Comparison of ENCODE assay signal across 8 cellular contexts in genomic region chr20:46307139-46307998, GRCh38. TPM values are rescaled to one million over a fixed set of nuclear protein-coding genes. Genes with fewer than 3 reads are reported as not detected.
A peak's percentile ranks its signal among the peaks of the same experiment; 100 is the strongest.
DNase-seq lines count a peak whose midpoint lies in the region; ATAC-seq, FAIRE-seq and TF ChIP-seq lines count a peak whose summit lies in the region.

No MANE protein-coding gene starts in this region.

- FAIRE-seq in RCC 7860 (lab: Jason Lieb, UNC), result no peak

- POLR2A ChIA-PET in GM10248 (lab: Yijun Ruan, JAX), result no interaction called here

- TF ChIP-seq CTCF in GM10248 (IDR thresholded peaks at IDR 0.05; ENCODE audit: control extremely low read depth, extremely low read depth, low read depth, missing control alignments) (peak; percentile 95), osteoblast (IDR thresholded peaks at IDR 0.05; ENCODE audit: extremely low read depth, low read depth, low read length) (peak; percentile 67), tibial artery (IDR thresholded peaks at IDR 0.05) (peak; percentile 45 to 58)

- H3K36me3 ChIP-seq in osteoblast (ENCODE audit: insufficient read depth, low read length) (no peaks in the 10 kb centered on the region), tibial artery (no peaks in the 10 kb centered on the region)

- H3K27ac ChIP-seq in osteoblast (ENCODE audit: low read depth, low read length) (no peak overlapping the region), tibial artery (no peak overlapping the region)

- intact Hi-C loops in activated T-helper 2 cell treated with anti-CD3 and anti-CD28 coated beads, Interferon-gamma antibody, Interleukin-2, Interleukin-4, amounts not matched to agents 10 μg/mL and 5 μg/mL and 100 μg/mL, durations not matched to agents 14 hours and 24 hours and 36 hours (cut with micrococcal nuclease), result loop anchor here (1.0 kb wide), 2 partner anchors 42 to 104 kb away; no protein-coding TSS in a partner anchor
- intact Hi-C loops in tibial artery (cut with DNase I; ENCODE audit: low total_unique reads), result no loop called here

- H3K27ac Mint-ChIP-seq in activated T-helper 2 cell treated with anti-CD3 and anti-CD28 coated beads, Interferon-gamma antibody, Interleukin-2, Interleukin-4, amounts not matched to agents 10 μg/mL and 5 μg/mL and 100 μg/mL, durations not matched to agents 14 hours and 24 hours and 36 hours, result no peak overlapping the region

- H3K4me1 ChIP-seq in osteoblast (ENCODE audit: insufficient read depth, low read length) (no peaks in the 10 kb centered on the region), tibial artery (peaks cover 0 to 27% (median 21%) of the 10 kb centered on the region in 4 donors)

- peaks cover 64% of the 10 kb centered on the region for H3K27me3 ChIP-seq in osteoblast (ENCODE audit: insufficient read depth, low read length)
- peaks cover 0 to 99% of the 10 kb centered on the region in 2 donors for H3K27me3 ChIP-seq in tibial artery

- H3K9me3 Mint-ChIP-seq in activated T-helper 2 cell treated with anti-CD3 and anti-CD28 coated beads, Interferon-gamma antibody, Interleukin-2, Interleukin-4, amounts not matched to agents 10 μg/mL and 5 μg/mL and 100 μg/mL, durations not matched to agents 14 hours and 24 hours and 36 hours, result no peaks in the 10 kb centered on the region

- DNase-seq in GM10248 (ENCODE audit: extremely low spot score) (peak; percentile 94), HT1080 (ENCODE audit: low read depth) (peak; percentile 35), RCC 7860 (ENCODE audit: low spot score) (peak; percentile 13), foreskin melanocyte (peak; percentile 14), osteoblast (ENCODE audit: insufficient read length, low spot score, missing footprints) (peak; percentile 98), tibial artery (peak in 1 of 2 donors; percentile 23)
- peak; percentile 53 for DNase-seq in activated T-helper 2 cell treated with anti-CD3 and anti-CD28 coated beads, Interferon-gamma antibody, Interleukin-2, Interleukin-4, amounts not matched to agents 10 μg/mL and 5 μg/mL and 100 μg/mL, durations not matched to agents 14 hours and 24 hours and 36 hours (ENCODE audit: low spot score)

- no peaks in the 10 kb centered on the region for H3K79me2 ChIP-seq in osteoblast (ENCODE audit: insufficient read depth, low read length)

- no peak overlapping the region for H3K4me3 Mint-ChIP-seq in activated T-helper 2 cell treated with anti-CD3 and anti-CD28 coated beads, Interferon-gamma antibody, Interleukin-2, Interleukin-4, amounts not matched to agents 10 μg/mL and 5 μg/mL and 100 μg/mL, durations not matched to agents 14 hours and 24 hours and 36 hours (ENCODE audit: low read depth)

- H4K20me1 ChIP-seq in osteoblast (ENCODE audit: insufficient read depth, low read length), result no peaks in the 10 kb centered on the region

- H3K4me3 ChIP-seq in osteoblast (ENCODE audit: insufficient read depth, low read length), result no peak overlapping the region
- H3K4me3 ChIP-seq in tibial artery, result peak overlapping the region; percentile 34 to 50

- no peak for ATAC-seq in HG03439 (IDR thresholded peaks at IDR 0.05; ENCODE audit: unreplicated experiment)

- H3K36me3 Mint-ChIP-seq in activated T-helper 2 cell treated with anti-CD3 and anti-CD28 coated beads, Interferon-gamma antibody, Interleukin-2, Interleukin-4, amounts not matched to agents 10 μg/mL and 5 μg/mL and 100 μg/mL, durations not matched to agents 14 hours and 24 hours and 36 hours (ENCODE audit: low read depth), result no peaks in the 10 kb centered on the region

- H3K4me1 Mint-ChIP-seq in activated T-helper 2 cell treated with anti-CD3 and anti-CD28 coated beads, Interferon-gamma antibody, Interleukin-2, Interleukin-4, amounts not matched to agents 10 μg/mL and 5 μg/mL and 100 μg/mL, durations not matched to agents 14 hours and 24 hours and 36 hours (ENCODE audit: low read depth), result no peaks in the 10 kb centered on the region

- H2AFZ ChIP-seq in osteoblast (ENCODE audit: low read length), result no peak overlapping the region

- no peak overlapping the region for H3K4me2 ChIP-seq in osteoblast (ENCODE audit: insufficient read depth, low read length)

- H3K27me3 Mint-ChIP-seq in activated T-helper 2 cell treated with anti-CD3 and anti-CD28 coated beads, Interferon-gamma antibody, Interleukin-2, Interleukin-4, amounts not matched to agents 10 μg/mL and 5 μg/mL and 100 μg/mL, durations not matched to agents 14 hours and 24 hours and 36 hours (ENCODE audit: low read depth), result peaks cover 66% of the 10 kb centered on the region

- H3K9me3 ChIP-seq in osteoblast (ENCODE audit: low read depth, low read length), result no peaks in the 10 kb centered on the region
- no peaks in the 10 kb centered on the region for H3K9me3 ChIP-seq in tibial artery

- CTCF ChIA-PET in GM10248 (lab: Yijun Ruan, JAX), result interaction anchor here (0.6 to 4.9 kb wide), 41 partner anchors 8 to 373 kb away, joined by 3 to 80 read pairs (median 4); no protein-coding TSS in a partner anchor

RNA-seq across cellular contexts. Expression of gene CDH22, which starts 0.9 kb away (rescaled TPM):
- total RNA-seq in HT1080 (2014; rRNA removed; shearing (Covaris generic)), result not detected in 2 replicates
- not detected in 2 replicates for polyA plus RNA-seq in HT1080 (2015; cell fraction: cytosol; rRNA removed)
- polyA plus RNA-seq in HT1080 (2015; cell fraction: nucleus; rRNA removed), result not detected in 2 replicates
- not detected in 2 replicates for total RNA-seq in activated T-helper 2 cell treated with anti-CD3 and anti-CD28 coated beads, Interferon-gamma antibody, Interleukin-2, Interleukin-4, amounts not matched to agents 10 μg/mL and 5 μg/mL and 100 μg/mL, durations not matched to agents 14 hours and 24 hours and 36 hours
- not detected in 2 replicates for total RNA-seq in osteoblast
